In genomic region chr15:31464216-31465082, GRCh38 we compare ENCODE assay signal across 14 cellular contexts.
DNase-seq lines count a peak whose midpoint lies in the region; FAIRE-seq and TF ChIP-seq lines count a peak whose summit lies in the region.
"Had no signal": no experiment of that assay in that cellular context is flagged by ENCODE, and none has a peak within 500 bp of the region (broad histone marks: within the 10 kb centered on the region; RNA-seq: fewer than 3 reads in every experiment).

No MANE protein-coding gene starts in this region.

- no peak overlapping the region for H2AFZ ChIP-seq in neuronal stem cell (ENCODE audit: low read length)

- H3K4me1 Mint-ChIP-seq in CD14-positive monocyte: peaks cover 4% of the 10 kb centered on the region

- H2BK5ac ChIP-seq in neuronal stem cell (ENCODE audit: low read length): no peak overlapping the region

- no peaks in the 10 kb centered on the region for H4K20me1 ChIP-seq in BLaER1

- no peak overlapping the region for H2AK5ac ChIP-seq in neuronal stem cell (ENCODE audit: low read depth, low read length)

- WGBS in neuronal stem cell (ENCODE audit: extremely low coverage in 2 of 2, insufficient read length in 2 of 2, insufficient replicate concordance in 1 of 2), 2 donors: no CpG with 5 or more reads among the region's 13 CpGs

- H3K18ac ChIP-seq in neuronal stem cell (ENCODE audit: low read length): peak overlapping the region; percentile 21

- H3K9me3 ChIP-seq in BLaER1 (peaks cover 6% of the 10 kb centered on the region; the same call in 1 of the 2 replicates), neuronal stem cell (replicated peaks in 1 of 2; ENCODE audit: control insufficient read depth in 2 of 2, insufficient read depth in 1 of 2, low read depth in 1 of 2, low read length in 2 of 2) (no peaks in the 10 kb centered on the region)
- H3K9me3 ChIP-seq: testis had no signal

- no peaks in the 10 kb centered on the region for H3K79me1 ChIP-seq in neuronal stem cell (ENCODE audit: low read depth, low read length)

- no peaks in the 10 kb centered on the region for H3K36me3 ChIP-seq in BLaER1
- H3K36me3 ChIP-seq in bronchial epithelial cell (ENCODE audit: control insufficient read depth, insufficient read depth, low read length): no peaks in the 10 kb centered on the region
- H3K36me3 ChIP-seq in neuronal stem cell (replicated peaks in 1 of 2; ENCODE audit: control insufficient read depth in 2 of 2, insufficient read depth in 2 of 2, low read length in 2 of 2): no peaks in the 10 kb centered on the region

- H3K27ac ChIP-seq in BLaER1 (no peak overlapping the region), neuronal stem cell (replicated peaks; ENCODE audit: low read length) (no peak overlapping the region)
- H3K27ac ChIP-seq: testis had no signal

- H3K36me3 Mint-ChIP-seq in CD14-positive monocyte: no peaks in the 10 kb centered on the region

- H3K27me3 Mint-ChIP-seq in CD14-positive monocyte (ENCODE audit: low read depth in 3 of 3): peaks cover 7 to 30% (median 8%) of the 10 kb centered on the region in 3 donors

- H3K4me3 Mint-ChIP-seq in CD14-positive monocyte: no peak overlapping the region

- H3K9me3 Mint-ChIP-seq in CD14-positive monocyte: peaks cover 0 to 2% (median 0%) of the 10 kb centered on the region in 7 donors

- peak overlapping the region; percentile 68 for H3K4me2 ChIP-seq in BLaER1
- no peak overlapping the region for H3K4me2 ChIP-seq in neuronal stem cell (ENCODE audit: insufficient read depth, low read length, poor library complexity, severe bottlenecking)

- H3K4me3 ChIP-seq in BLaER1 (no peak overlapping the region), bronchial epithelial cell (ENCODE audit: low read depth, low read length) (no peak overlapping the region), neuronal stem cell (ENCODE audit: low read length in 2 of 2) (peak overlapping the region in 1 of 2 donors; percentile 23)
- H3K4me3 ChIP-seq: testis had no signal

- H4K8ac ChIP-seq in neuronal stem cell (ENCODE audit: low read depth, low read length): peak overlapping the region; percentile 33

- no peak overlapping the region for H3K14ac ChIP-seq in neuronal stem cell (ENCODE audit: low read length)

- no peak overlapping the region for H4K91ac ChIP-seq in neuronal stem cell (ENCODE audit: low read depth, low read length, poor library complexity)

- no peak overlapping the region for H3K9ac ChIP-seq in BLaER1
- H3K9ac ChIP-seq in neuronal stem cell (ENCODE audit: low read depth, low read length, poor library complexity): no peak overlapping the region

- TF ChIP-seq CTCF in bronchial epithelial cell (IDR thresholded peaks at IDR 0.05; ENCODE audit: insufficient read depth, low read length, severe bottlenecking) (no peak), CD14-positive monocyte (IDR thresholded peaks at IDR 0.05) (no peak)

- peak; percentile 30 for DNase-seq in DMS53 treated with DMSO at 0.1 percent for 48 hours (lab: John Stamatoyannopoulos, UW; ENCODE audit: unreplicated experiment)
- no peak for DNase-seq in bronchial epithelial cell (ENCODE audit: low read depth)
- DNase-seq in neuronal stem cell (ENCODE audit: low spot score): no peak
- DNase-seq in CD14-positive monocyte (ENCODE audit: low spot score): no peak
- no peak for DNase-seq in frontal cortex (ENCODE audit: low spot score in 2 of 2)
- no peak for DNase-seq in cortex of kidney (lab: John Stamatoyannopoulos, UW)
- DNase-seq: activated CD4-positive, alpha-beta T cell treated with anti-CD3 and anti-CD28 coated beads for 48 hours; mesendoderm; NCI-H2029; NCI-H82; SHP77; stimulated activated CD4-positive, alpha-beta T cell treated with anti-CD3 and anti-CD28 coated beads, Interleukin-12 subunit alpha, Interleukin-12 subunit beta, amount 100 ng/mL, for 4 hours; testis had no signal

- no peak overlapping the region for H2BK120ac ChIP-seq in neuronal stem cell (ENCODE audit: low read depth, low read length)

- no peak overlapping the region for H3K27ac Mint-ChIP-seq in CD14-positive monocyte

- intact Hi-C loops in CD14-positive monocyte (cut with micrococcal nuclease): no loop called here

- no peak overlapping the region for H3K4ac ChIP-seq in neuronal stem cell (ENCODE audit: low read length)

- no peak overlapping the region for H2BK15ac ChIP-seq in neuronal stem cell (ENCODE audit: low read length)

- peak overlapping the region; percentile 8 for H3K23ac ChIP-seq in neuronal stem cell (ENCODE audit: low read depth, low read length, poor library complexity)

- FAIRE-seq in bronchial epithelial cell (lab: Jason Lieb, UNC) (peak; percentile 64), frontal cortex (lab: Jason Lieb, UNC) (no peak)

- H3K27me3 ChIP-seq in BLaER1 (no peaks in the 10 kb centered on the region), bronchial epithelial cell (ENCODE audit: control insufficient read depth, insufficient read depth, low read length) (no peaks in the 10 kb centered on the region), neuronal stem cell (ENCODE audit: control insufficient read depth in 3 of 3, insufficient read depth in 3 of 3, low read depth in 1 of 3, low read length in 3 of 3) (peaks cover 0 to 2% (median 0%) of the 10 kb centered on the region in 3 experiments)
- H3K27me3 ChIP-seq: testis had no signal

- H2BK12ac ChIP-seq in neuronal stem cell (ENCODE audit: low read length): no peak overlapping the region

- peaks cover 60% of the 10 kb centered on the region for H3K4me1 ChIP-seq in BLaER1
- H3K4me1 ChIP-seq in neuronal stem cell (ENCODE audit: control insufficient read depth in 2 of 2, insufficient read depth in 1 of 2, low read depth in 1 of 2, low read length in 2 of 2): no peaks in the 10 kb centered on the region
- H3K4me1 ChIP-seq: testis had no signal
